8 cellular contexts compared by ENCODE assay signal in the genomic region with DNA sequence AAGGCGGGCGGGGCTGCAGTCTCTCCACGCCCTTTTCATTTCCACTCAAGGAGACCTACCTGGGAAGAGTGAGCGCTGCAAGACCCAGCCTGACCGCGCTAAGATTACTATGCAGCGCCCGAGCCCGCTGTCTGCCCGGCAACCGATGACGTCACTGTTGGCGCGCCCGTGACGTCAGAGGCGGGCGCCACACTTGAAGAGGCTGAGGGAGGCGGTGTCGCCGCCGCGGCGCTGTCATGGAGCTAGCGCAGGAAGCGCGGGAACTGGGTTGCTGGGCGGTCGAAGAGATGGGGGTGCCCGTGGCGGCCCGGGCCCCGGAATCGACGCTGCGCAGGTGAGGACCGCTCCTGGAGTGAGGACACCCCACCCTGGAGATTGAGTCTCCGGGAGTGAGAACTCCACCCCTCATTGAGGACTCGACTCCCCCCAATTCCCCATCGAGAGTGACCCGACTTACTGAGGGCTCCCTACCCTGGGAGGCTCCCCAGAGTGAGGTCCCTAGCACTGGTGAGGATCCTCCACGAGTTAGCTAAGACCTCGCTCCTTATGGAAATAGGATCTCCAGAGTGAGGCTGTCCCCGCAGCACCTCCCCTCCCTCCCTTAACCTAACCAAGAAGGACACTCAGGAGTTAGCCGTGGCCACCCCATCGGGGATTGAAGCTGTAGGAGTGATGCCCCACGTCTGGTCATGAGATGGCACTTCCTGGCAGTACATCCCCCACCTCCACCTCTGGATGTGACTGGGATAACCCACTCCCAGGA. TPM values are rescaled to one million over a fixed set of nuclear protein-coding genes. Genes with fewer than 3 reads are reported as not detected.
DNase-seq lines count a peak whose midpoint lies in the region; ATAC-seq and TF ChIP-seq lines count a peak whose summit lies in the region.

A gene with protein sequence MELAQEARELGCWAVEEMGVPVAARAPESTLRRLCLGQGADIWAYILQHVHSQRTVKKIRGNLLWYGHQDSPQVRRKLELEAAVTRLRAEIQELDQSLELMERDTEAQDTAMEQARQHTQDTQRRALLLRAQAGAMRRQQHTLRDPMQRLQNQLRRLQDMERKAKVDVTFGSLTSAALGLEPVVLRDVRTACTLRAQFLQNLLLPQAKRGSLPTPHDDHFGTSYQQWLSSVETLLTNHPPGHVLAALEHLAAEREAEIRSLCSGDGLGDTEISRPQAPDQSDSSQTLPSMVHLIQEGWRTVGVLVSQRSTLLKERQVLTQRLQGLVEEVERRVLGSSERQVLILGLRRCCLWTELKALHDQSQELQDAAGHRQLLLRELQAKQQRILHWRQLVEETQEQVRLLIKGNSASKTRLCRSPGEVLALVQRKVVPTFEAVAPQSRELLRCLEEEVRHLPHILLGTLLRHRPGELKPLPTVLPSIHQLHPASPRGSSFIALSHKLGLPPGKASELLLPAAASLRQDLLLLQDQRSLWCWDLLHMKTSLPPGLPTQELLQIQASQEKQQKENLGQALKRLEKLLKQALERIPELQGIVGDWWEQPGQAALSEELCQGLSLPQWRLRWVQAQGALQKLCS (plus strand): TSS at position 177 of the 763 bp plus-strand sequence. CDS start 60 bp downstream, at position 237.

- peaks cover 10% of the 10 kb centered on the region; the same call in 1 of the 2 replicates for H3K27me3 Mint-ChIP-seq in HFFc6 (ENCODE audit: insufficient read depth)
- peaks cover 4% of the 10 kb centered on the region for H3K27me3 Mint-ChIP-seq in activated naive CD4-positive, alpha-beta T cell treated with anti-CD3 and anti-CD28 coated beads, Interleukin-2, amount 10 ng/mL, durations not matched to agents 7 days and 5 days

- H3K9me2 ChIP-seq in SK-N-SH: no peaks in the 10 kb centered on the region

- no peak for TF ChIP-seq CTCF in HFFc6 (IDR thresholded peaks at IDR 0.05)
- no peak for TF ChIP-seq CTCF in SK-N-SH (IDR thresholded peaks at IDR 0.05)
- peak in 1 of 4 experiments; percentile 30 for TF ChIP-seq CTCF in gastroesophageal sphincter (IDR thresholded peaks at IDR 0.05)

- H3K27ac Mint-ChIP-seq in HFFc6: peak within 1 kb of the TSS; percentile 66
- H3K27ac Mint-ChIP-seq in activated naive CD4-positive, alpha-beta T cell treated with anti-CD3 and anti-CD28 coated beads, Interleukin-2, amount 10 ng/mL, durations not matched to agents 7 days and 5 days: peak within 1 kb of the TSS; percentile 95

- H3K79me2 ChIP-seq in SK-N-SH (ENCODE audit: insufficient read depth): peaks cover 3% of the 10 kb centered on the region; the same call in 1 of the 2 replicates

- H3K27ac ChIP-seq in SK-N-SH (ENCODE audit: low read depth in 2 of 2, low read length in 1 of 2) (peak within 1 kb of the TSS in 1 of 2 experiments; percentile 14; a peak in 1 of 4 replicates), gastroesophageal sphincter (peak within 1 kb of the TSS in 3 of 4 donors; percentile 58 to 79 (median 78))

- H3K4me1 Mint-ChIP-seq in HFFc6 (ENCODE audit: low read depth): no peaks in the 10 kb centered on the region
- H3K4me1 Mint-ChIP-seq in activated naive CD4-positive, alpha-beta T cell treated with anti-CD3 and anti-CD28 coated beads, Interleukin-2, amount 10 ng/mL, durations not matched to agents 7 days and 5 days: peaks cover 58% of the 10 kb centered on the region

- peak within 1 kb of the TSS; percentile 92 for H3K4me2 ChIP-seq in SK-N-SH

- peak; percentile 29 for DNase-seq in GM04503 (ENCODE audit: low read depth)
- peak; percentile 83 for DNase-seq in HFFc6
- DNase-seq in NCI-H1092 (lab: John Stamatoyannopoulos, UW): peak; percentile 68
- DNase-seq in SK-N-SH: peak; percentile 94
- DNase-seq in activated naive CD4-positive, alpha-beta T cell treated with anti-CD3 and anti-CD28 coated beads, Interleukin-2, amount 10 ng/mL, durations not matched to agents 7 days and 5 days: peak; percentile 95
- DNase-seq in non-pigmented ciliary epithelial cell (ENCODE audit: low read depth): peak; percentile 38
- peak; percentile 91 for DNase-seq in superior temporal gyrus (ENCODE audit: extremely low spot score)

- ATAC-seq in gastroesophageal sphincter: peak; percentile 99

- POLR2A ChIA-PET in SK-N-SH (lab: Yijun Ruan, JAX): interaction anchor here (0.7 to 1.0 kb wide), 2 partner anchors 11 to 32 kb away, joined by 3 read pairs; no protein-coding TSS in a partner anchor

- H3K4me3 ChIP-seq in SK-N-SH (ENCODE audit: low read depth in 2 of 2, low read length in 1 of 2) (peak within 1 kb of the TSS; percentile 75 to 88), gastroesophageal sphincter (peak within 1 kb of the TSS; percentile 58 to 79)

- TF ChIP-seq POLR2A in gastroesophageal sphincter (IDR thresholded peaks at IDR 0.05): peak in 1 of 2 donors; percentile 19

- H3K9me3 Mint-ChIP-seq in HFFc6: peaks cover 12% of the 10 kb centered on the region
- peaks cover 8% of the 10 kb centered on the region for H3K9me3 Mint-ChIP-seq in activated naive CD4-positive, alpha-beta T cell treated with anti-CD3 and anti-CD28 coated beads, Interleukin-2, amount 10 ng/mL, durations not matched to agents 7 days and 5 days

- CTCF ChIA-PET in SK-N-SH (lab: Yijun Ruan, JAX): interaction anchor here (0.7 to 4.1 kb wide), 6 partner anchors 20 to 260 kb away, joined by 3 to 13 read pairs (median 3); no protein-coding TSS in a partner anchor
- CTCF ChIA-PET in activated naive CD4-positive, alpha-beta T cell treated with anti-CD3 and anti-CD28 coated beads, Interleukin-2, amount 10 ng/mL, durations not matched to agents 7 days and 5 days (lab: Charles Lee): interaction anchor here (0.6 kb wide), 1 partner anchor 127 kb away, joined by 5 read pairs; no protein-coding TSS in a partner anchor

- TF ChIP-seq EP300 in SK-N-SH (IDR thresholded peaks at IDR 0.05; ENCODE audit: borderline replicate concordance in 1 of 2, low read depth in 1 of 2, low read length in 1 of 2) (no peak), gastroesophageal sphincter (IDR thresholded peaks at IDR 0.05) (no peak)

- WGBS in SK-N-SH (ENCODE audit: low lambda C conversion rate): under 1% methylated on average over 42 of the region's 47 CpGs
- 0% methylated on average over 8 to 10 of the region's 47 CpGs for WGBS in gastroesophageal sphincter (ENCODE audit: low coverage in 1 of 2), 2 donors

- H3K36me3 ChIP-seq in SK-N-SH (replicated peaks in 1 of 2; ENCODE audit: control insufficient read depth in 1 of 2, insufficient read depth in 2 of 2, low read length in 1 of 2): peaks cover 0 to 2% of the 10 kb centered on the region in 2 experiments
- H3K36me3 ChIP-seq in gastroesophageal sphincter: peaks cover 0 to 35% of the 10 kb centered on the region in 2 donors

- H3K9ac ChIP-seq in SK-N-SH: peak within 1 kb of the TSS; percentile 72

- H3K27me3 ChIP-seq in SK-N-SH (ENCODE audit: insufficient read depth): no peaks in the 10 kb centered on the region
- no peaks in the 10 kb centered on the region for H3K27me3 ChIP-seq in gastroesophageal sphincter

- peak within 1 kb of the TSS; percentile 87 for H3K4me3 Mint-ChIP-seq in HFFc6
- H3K4me3 Mint-ChIP-seq in activated naive CD4-positive, alpha-beta T cell treated with anti-CD3 and anti-CD28 coated beads, Interleukin-2, amount 10 ng/mL, durations not matched to agents 7 days and 5 days: peak within 1 kb of the TSS; percentile 84

- H3K36me3 Mint-ChIP-seq in HFFc6 (ENCODE audit: low read depth): peaks cover 8% of the 10 kb centered on the region
- peaks cover 18% of the 10 kb centered on the region for H3K36me3 Mint-ChIP-seq in activated naive CD4-positive, alpha-beta T cell treated with anti-CD3 and anti-CD28 coated beads, Interleukin-2, amount 10 ng/mL, durations not matched to agents 7 days and 5 days

- H4K20me1 ChIP-seq in SK-N-SH (ENCODE audit: insufficient read depth): no peaks in the 10 kb centered on the region

- H3K4me1 ChIP-seq in SK-N-SH (ENCODE audit: control insufficient read depth in 1 of 2, insufficient read depth in 2 of 2, low read depth in 1 of 2, low read length in 1 of 2) (peaks cover 0 to 10% of the 10 kb centered on the region in 2 experiments; a peak in 1 of 4 replicates), gastroesophageal sphincter (peaks cover 0 to 18% (median 9%) of the 10 kb centered on the region in 3 donors)

- H3K9me3 ChIP-seq in SK-N-SH: no peaks in the 10 kb centered on the region
- H3K9me3 ChIP-seq in gastroesophageal sphincter: peaks cover 0 to 5% (median 0%) of the 10 kb centered on the region in 3 donors

- no peaks in the 10 kb centered on the region for H3F3A ChIP-seq in SK-N-SH (replicated peaks; ENCODE audit: insufficient read depth)

- H2AFZ ChIP-seq in SK-N-SH (ENCODE audit: low read depth): peak within 1 kb of the TSS; percentile 92

- TF ChIP-seq RAD21 in SK-N-SH (IDR thresholded peaks at IDR 0.05; ENCODE audit: low read length): no peak

TF ChIP-seq in SK-N-SH, 30 proteins besides CTCF, POLR2A, EP300 and RAD21 (continues in another document):
- TF ChIP-seq POLR2AphosphoS5 (IDR thresholded peaks at IDR 0.05; ENCODE audit: low read depth, low read length) (peak; percentile 79), SMC3 (IDR thresholded peaks at IDR 0.05; ENCODE audit: low read depth, low read length) (no peak), CHD2 (IDR thresholded peaks at IDR 0.05; ENCODE audit: low read length, partially characterized antibody) (peak; percentile 78), ELF1 (IDR thresholded peaks at IDR 0.05) (0 out of 2 replicates have a peak, but pooled peaks have one; percentile 44), RFX5 (IDR thresholded peaks at IDR 0.05; ENCODE audit: low read length) (peak; percentile 100), RCOR1 (IDR thresholded peaks at IDR 0.05; ENCODE audit: low read length) (0 out of 2 replicates have a peak, but pooled peaks have one; percentile 27), JUND (IDR thresholded peaks at IDR 0.05) (no peak)
- TF ChIP-seq, protein P1, sequence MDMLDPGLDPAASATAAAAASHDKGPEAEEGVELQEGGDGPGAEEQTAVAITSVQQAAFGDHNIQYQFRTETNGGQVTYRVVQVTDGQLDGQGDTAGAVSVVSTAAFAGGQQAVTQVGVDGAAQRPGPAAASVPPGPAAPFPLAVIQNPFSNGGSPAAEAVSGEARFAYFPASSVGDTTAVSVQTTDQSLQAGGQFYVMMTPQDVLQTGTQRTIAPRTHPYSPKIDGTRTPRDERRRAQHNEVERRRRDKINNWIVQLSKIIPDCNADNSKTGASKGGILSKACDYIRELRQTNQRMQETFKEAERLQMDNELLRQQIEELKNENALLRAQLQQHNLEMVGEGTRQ (IDR thresholded peaks at IDR 0.05; ENCODE audit: borderline replicate concordance, low read depth, low read length): no peak

RNA-seq across cellular contexts. Expression of the gene that starts here (rescaled TPM):
- total RNA-seq in HFFc6 (2021; fragmentation: NEBNext Ultra II Directional; extraction: Animal tissue kit (Norgen Biotek cat#: 25700)): 10 to 100 TPM in 5 of 6 experiments, 1 to 10 TPM in 1; 6.6 to 13.9 (median 12.2) TPM
- 5.1 and 7.1 TPM in 2 replicates for polyA plus RNA-seq in SK-N-SH (2012; rRNA removed)
- polyA plus RNA-seq in SK-N-SH (2012; cell fraction: cytosol; rRNA removed): 1.8 and 3.0 TPM in 2 replicates
- polyA plus RNA-seq in SK-N-SH (2012; cell fraction: nucleus; rRNA removed): 34.5 and 45.2 TPM in 2 replicates
- 1 to 10 TPM; 3.9 to 8.7 (median 6.2) TPM for total RNA-seq in gastroesophageal sphincter

Comparison
In these comparisons a context has a peak if more than half of its experiments do, and no peak if none do; other contexts are left out.
1. DNase-seq: peak in every context shown above with its lines; median percentile 95 in activated naive CD4-positive, alpha-beta T cell treated with anti-CD3 and anti-CD28 coated beads, Interleukin-2, amount 10 ng/mL, durations not matched to agents 7 days and 5 days; 94 in SK-N-SH; 91 in superior temporal gyrus; 83 in HFFc6; 68 in NCI-H1092; 38 in non-pigmented ciliary epithelial cell; 29 in GM04503.